8 cellular contexts compared by ENCODE assay signal in the genomic region with DNA sequence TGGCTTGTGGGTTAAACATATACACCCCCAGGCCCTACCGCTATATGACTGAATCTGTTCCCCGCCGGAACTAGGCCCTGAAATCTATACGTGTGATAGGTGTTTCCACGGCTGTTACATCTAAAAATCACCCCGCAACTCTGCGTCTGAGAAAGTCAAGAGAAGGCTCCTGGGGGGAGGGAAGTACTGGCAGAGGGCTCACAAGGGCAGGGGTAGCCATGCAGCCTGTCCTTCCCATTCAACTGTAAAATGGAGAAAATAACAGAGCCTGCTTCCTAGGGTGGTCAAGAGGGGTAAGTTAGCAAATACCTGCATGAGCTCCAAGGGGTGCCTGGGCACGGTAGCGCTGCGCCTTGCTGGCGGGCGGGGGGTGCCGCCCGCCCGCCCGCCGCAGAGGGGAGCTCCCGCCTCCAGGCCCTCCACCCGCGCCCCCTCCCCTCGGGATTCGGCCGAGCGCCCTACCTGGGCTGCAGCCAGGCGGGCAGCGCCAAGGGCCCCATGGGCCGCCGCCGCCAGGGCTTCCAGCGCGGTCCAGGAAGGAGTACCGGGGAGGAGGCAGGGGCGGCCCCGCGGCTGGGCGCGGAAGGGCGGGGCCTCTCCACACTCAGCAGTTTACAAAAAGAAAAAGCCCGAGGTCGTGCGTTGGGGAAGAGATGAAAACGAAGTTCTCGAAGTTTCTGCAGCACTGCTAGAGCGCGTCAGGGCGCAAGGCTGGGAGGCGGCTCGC. TPM values are rescaled to one million over a fixed set of nuclear protein-coding genes. Genes with fewer than 3 reads are reported as not detected.
DNase-seq lines count a peak whose midpoint lies in the region; ATAC-seq and TF ChIP-seq lines count a peak whose summit lies in the region.

A gene with protein sequence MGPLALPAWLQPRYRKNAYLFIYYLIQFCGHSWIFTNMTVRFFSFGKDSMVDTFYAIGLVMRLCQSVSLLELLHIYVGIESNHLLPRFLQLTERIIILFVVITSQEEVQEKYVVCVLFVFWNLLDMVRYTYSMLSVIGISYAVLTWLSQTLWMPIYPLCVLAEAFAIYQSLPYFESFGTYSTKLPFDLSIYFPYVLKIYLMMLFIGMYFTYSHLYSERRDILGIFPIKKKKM (minus strand): TSS at position 550 of the 727 bp plus-strand sequence. CDS start 50 bp downstream, at position 500.

- in situ Hi-C loops in KBM-7 (cut with MboI; ENCODE audit: low pct_unique_long_range_greater_than_20kb, low sequenced_read_pairs), result loop anchor here (25.0 kb wide), 1 partner anchor 94 kb away; no protein-coding TSS in a partner anchor

- peak within 1 kb of the TSS; percentile 41 for H3K4me3 ChIP-seq in epithelial cell of esophagus (ENCODE audit: low read length)

- peak; percentile 67 for ATAC-seq in GM21447 (IDR thresholded peaks at IDR 0.05; ENCODE audit: unreplicated experiment)

- DNase-seq in ELR (ENCODE audit: low read depth), result peak; percentile 66
- peak; percentile 82 for DNase-seq in KBM-7
- peak; percentile 17 to 32 for DNase-seq in activated CD8-positive, alpha-beta memory T cell treated with anti-CD3 and anti-CD28 coated beads for 4 hours (ENCODE audit: low read depth in 2 of 2)
- DNase-seq in epithelial cell of esophagus (ENCODE audit: low read depth), result peak; percentile 57
- peak; percentile 37 for DNase-seq in mucosa of gallbladder (ENCODE audit: low spot score)
- peak; percentile 31 to 37 for DNase-seq in stimulated activated CD8-positive, alpha-beta memory T cell treated with anti-CD3 and anti-CD28 coated beads, Interleukin-7, amount 100 ng/mL, for 1 hour (ENCODE audit: low read depth in 2 of 2)
- no peak for DNase-seq in HK-2 (ENCODE audit: unreplicated experiment)

- TF ChIP-seq CTCF in epithelial cell of esophagus (IDR thresholded peaks at IDR 0.05; ENCODE audit: insufficient read depth, low read depth, low read length, missing control alignments), result no peak

RNA-seq across cellular contexts. Expression of the gene that starts here (rescaled TPM):
- total RNA-seq in mucosa of gallbladder, result 2.8 TPM
